Comparison of ENCODE assay signal across 8 cellular contexts in the genomic region with DNA sequence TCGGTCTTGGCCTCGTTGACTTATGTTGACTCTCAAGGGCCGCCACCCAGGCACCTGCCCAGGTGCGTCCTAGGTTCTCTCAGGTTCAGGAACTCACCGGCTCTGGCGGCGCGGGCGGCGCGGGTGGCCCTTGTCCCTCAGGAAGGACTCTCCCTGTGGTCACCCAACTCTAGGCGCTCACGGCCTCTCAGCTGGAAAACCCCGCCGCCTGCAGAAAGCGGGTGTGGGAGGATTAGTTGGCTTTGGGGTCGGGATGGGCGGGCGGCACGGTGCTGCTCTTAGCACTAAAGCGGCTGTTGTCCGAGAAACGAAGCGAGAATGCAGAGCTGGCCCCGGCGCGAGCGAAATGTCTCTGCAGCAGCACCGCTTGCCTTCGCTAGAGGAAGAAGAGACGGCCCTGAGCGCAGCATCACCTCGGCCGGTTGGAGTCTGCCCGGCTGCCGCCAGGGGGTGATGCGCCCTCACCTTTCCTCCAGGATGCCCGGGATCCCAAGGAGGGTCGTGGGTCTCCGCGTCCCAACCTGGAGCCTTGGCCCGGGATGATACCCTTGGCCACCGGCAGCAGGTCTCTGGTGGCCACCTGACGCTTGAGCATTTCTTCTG. TPM values are rescaled to one million over a fixed set of nuclear protein-coding genes. Genes with fewer than 3 reads are reported as not detected.
A peak's percentile ranks its signal among the peaks of the same experiment; 100 is the strongest.
DNase-seq lines count a peak whose midpoint lies in the region; ATAC-seq, FAIRE-seq and TF ChIP-seq lines count a peak whose summit lies in the region.

No MANE protein-coding gene starts in this region.

- no peak overlapping the region for H4K91ac ChIP-seq in H9 (ENCODE audit: insufficient read length, low read depth, low read length)

- no peak overlapping the region for H2BK5ac ChIP-seq in H9 (ENCODE audit: insufficient read length, low read length)

- H3K18ac ChIP-seq in H9 (ENCODE audit: insufficient read length, low read depth, low read length): no peak overlapping the region

- peak; percentile 97 for ATAC-seq in HepG2
- peak; percentile 78 for ATAC-seq in stimulated activated effector memory CD8-positive, alpha-beta T cell treated with anti-CD3 and anti-CD28 coated beads, Interleukin-12 subunit alpha, Interleukin-12 subunit beta, amount 100 ng/mL, for 72 hours

- no peak overlapping the region for H3K23ac ChIP-seq in H9 (ENCODE audit: insufficient read length, low read depth, low read length)

- no peak overlapping the region for H2BK15ac ChIP-seq in H9 (ENCODE audit: low read depth, low read length)

- H3K9ac ChIP-seq in H9 (ENCODE audit: extremely low read depth, insufficient read length, low read length): no peak overlapping the region
- H3K9ac ChIP-seq in HepG2 (ENCODE audit: insufficient read depth, low read depth, low read length): no peak overlapping the region

- POLR2A ChIA-PET in HepG2 (lab: Yijun Ruan, JAX): no interaction called here

- H3K27ac Mint-ChIP-seq in H9: no peak overlapping the region
- no peak overlapping the region for H3K27ac Mint-ChIP-seq in T-helper 2 cell treated with Interferon-gamma antibody and Interleukin-4, amounts not matched to agents 5 μg/mL and 100 μg/mL, for 36 hours
- no peak overlapping the region for H3K27ac Mint-ChIP-seq in dendritic cell treated with granulocyte-macrophage colony-stimulating factor and Interleukin-4, amounts not matched to agents 40 ng/mL and 50 ng/mL, for 4 days
- H3K27ac Mint-ChIP-seq in stimulated activated effector memory CD8-positive, alpha-beta T cell treated with anti-CD3 and anti-CD28 coated beads, Interleukin-12 subunit alpha, Interleukin-12 subunit beta, amount 100 ng/mL, for 72 hours: no peak overlapping the region

- H3K4me3 Mint-ChIP-seq in H9: peak overlapping the region; percentile 53 to 55; a peak in 4 of 5 replicates
- peak overlapping the region; percentile 54 for H3K4me3 Mint-ChIP-seq in T-helper 2 cell treated with Interferon-gamma antibody and Interleukin-4, amounts not matched to agents 5 μg/mL and 100 μg/mL, for 36 hours
- peak overlapping the region; percentile 51 for H3K4me3 Mint-ChIP-seq in dendritic cell treated with granulocyte-macrophage colony-stimulating factor and Interleukin-4, amounts not matched to agents 40 ng/mL and 50 ng/mL, for 4 days
- H3K4me3 Mint-ChIP-seq in stimulated activated effector memory CD8-positive, alpha-beta T cell treated with anti-CD3 and anti-CD28 coated beads, Interleukin-12 subunit alpha, Interleukin-12 subunit beta, amount 100 ng/mL, for 72 hours: peak overlapping the region; percentile 23

- TF ChIP-seq CTCF in AG09309 (IDR thresholded peaks at IDR 0.05; ENCODE audit: control insufficient read depth, insufficient read depth, low read depth, low read length, missing control alignments) (peak; percentile 84), H9 (conservative IDR thresholded peaks at IDR 0.05) (peak; percentile 97), HepG2 (CRISPR knock-in tag; IDR thresholded peaks at IDR 0.05) (peak; percentile 66)

- H4K8ac ChIP-seq in H9 (replicated peaks; ENCODE audit: insufficient read length, low read depth, low read length): no peak overlapping the region

- no peaks in the 10 kb centered on the region for H3K79me1 ChIP-seq in H9 (ENCODE audit: insufficient read depth, low read depth, low read length, poor library complexity, severe bottlenecking)

- no peak overlapping the region for H4K5ac ChIP-seq in H9 (ENCODE audit: insufficient read length, low read depth, low read length)

- H3K9me3 ChIP-seq in H9 (ENCODE audit: control insufficient read depth, low read depth, low read length): no peaks in the 10 kb centered on the region
- H3K9me3 ChIP-seq in HepG2 (ENCODE audit: low read length): no peaks in the 10 kb centered on the region

- intact Hi-C loops in dendritic cell treated with granulocyte-macrophage colony-stimulating factor and Interleukin-4, amounts not matched to agents 40 ng/mL and 50 ng/mL, for 4 days (cut with micrococcal nuclease): no loop called here
- intact Hi-C loops in HepG2 (cut with micrococcal nuclease; ENCODE audit: unreplicated experiment): no loop called here

- FAIRE-seq in HepG2 (lab: Jason Lieb, UNC) (no peak), H54 (lab: Jason Lieb, UNC) (no peak)

- H3K56ac ChIP-seq in H9 (ENCODE audit: insufficient read length, low read depth, low read length): no peak overlapping the region

- H3K27me3 ChIP-seq in H9 (ENCODE audit: insufficient read depth, low read length): peaks cover 4% of the 10 kb centered on the region; the same call in 1 of the 2 replicates
- H3K27me3 ChIP-seq in HepG2 (ENCODE audit: control insufficient read depth in 1 of 2, insufficient read depth in 2 of 2, low read length in 2 of 2): peaks cover 0 to 14% of the 10 kb centered on the region in 2 experiments; a peak in 3 of 5 replicates

- H2BK20ac ChIP-seq in H9 (ENCODE audit: low read depth, low read length, poor library complexity, severe bottlenecking): no peak overlapping the region

- no peaks in the 10 kb centered on the region for H3K79me2 ChIP-seq in H9 (ENCODE audit: insufficient read depth, low read length)
- no peaks in the 10 kb centered on the region for H3K79me2 ChIP-seq in HepG2 (ENCODE audit: insufficient read depth, low read length)

- H3T11ph ChIP-seq in H9 (ENCODE audit: low read length): no peak overlapping the region

- H4K20me1 ChIP-seq in H9 (ENCODE audit: control insufficient read depth, insufficient read depth, insufficient read length) (no peaks in the 10 kb centered on the region), HepG2 (ENCODE audit: insufficient read depth, low read length) (no peaks in the 10 kb centered on the region)

- no peaks in the 10 kb centered on the region for H3K9me3 Mint-ChIP-seq in H9
- H3K9me3 Mint-ChIP-seq in T-helper 2 cell treated with Interferon-gamma antibody and Interleukin-4, amounts not matched to agents 5 μg/mL and 100 μg/mL, for 36 hours: no peaks in the 10 kb centered on the region
- no peaks in the 10 kb centered on the region for H3K9me3 Mint-ChIP-seq in dendritic cell treated with granulocyte-macrophage colony-stimulating factor and Interleukin-4, amounts not matched to agents 40 ng/mL and 50 ng/mL, for 4 days
- no peaks in the 10 kb centered on the region for H3K9me3 Mint-ChIP-seq in stimulated activated effector memory CD8-positive, alpha-beta T cell treated with anti-CD3 and anti-CD28 coated beads, Interleukin-12 subunit alpha, Interleukin-12 subunit beta, amount 100 ng/mL, for 72 hours

- no peak overlapping the region for H2BK120ac ChIP-seq in H9 (ENCODE audit: low read depth, low read length, poor library complexity, severe bottlenecking)

- H3K4me1 Mint-ChIP-seq in H9: peaks cover 0 to 6% of the 10 kb centered on the region in 2 experiments; a peak in 2 of 4 replicates
- H3K4me1 Mint-ChIP-seq in T-helper 2 cell treated with Interferon-gamma antibody and Interleukin-4, amounts not matched to agents 5 μg/mL and 100 μg/mL, for 36 hours (ENCODE audit: low read depth): peaks cover 16% of the 10 kb centered on the region
- H3K4me1 Mint-ChIP-seq in dendritic cell treated with granulocyte-macrophage colony-stimulating factor and Interleukin-4, amounts not matched to agents 40 ng/mL and 50 ng/mL, for 4 days (ENCODE audit: low read depth): peaks cover 10% of the 10 kb centered on the region
- peaks cover 13% of the 10 kb centered on the region for H3K4me1 Mint-ChIP-seq in stimulated activated effector memory CD8-positive, alpha-beta T cell treated with anti-CD3 and anti-CD28 coated beads, Interleukin-12 subunit alpha, Interleukin-12 subunit beta, amount 100 ng/mL, for 72 hours

- H3K27ac ChIP-seq in H9 (ENCODE audit: insufficient read length, low read depth, low read length) (no peak overlapping the region), HepG2 (ENCODE audit: extremely low read length, insufficient read depth, low read length) (no peak overlapping the region)

- H2AFZ ChIP-seq in H9 (ENCODE audit: low read length) (no peak overlapping the region), HepG2 (ENCODE audit: low read length) (no peak overlapping the region)

- no peak overlapping the region for H3K4ac ChIP-seq in H9 (ENCODE audit: low read depth, low read length)

- TF ChIP-seq RAD21 in HepG2 (CRISPR knock-in tag; IDR thresholded peaks at IDR 0.05): peak; percentile 34; the same call in 1 of the 2 replicates

- H3K4me1 ChIP-seq in H9 (ENCODE audit: insufficient read depth, low read length) (no peaks in the 10 kb centered on the region), HepG2 (ENCODE audit: insufficient read depth, low read length) (no peaks in the 10 kb centered on the region)

- peak overlapping the region; percentile 44; the same call in 1 of the 2 replicates for H3K14ac ChIP-seq in H9 (ENCODE audit: insufficient read depth, low read length)

- no peak overlapping the region for H2BK12ac ChIP-seq in H9 (ENCODE audit: insufficient read length, low read depth, low read length)

- no CpG with 5 or more reads among the region's 44 CpGs for WGBS in H9 (ENCODE audit: extremely low coverage, insufficient read length, low lambda C conversion rate)
- WGBS in HepG2 (ENCODE audit: low lambda C conversion rate): 39% methylated on average over 6 of the region's 44 CpGs

- in situ Hi-C loops in HepG2 (cut with HindIII; ENCODE audit: extremely low pct_ligation_motif_present, low pct_unique_long_range_greater_than_20kb): loop anchor here (10.0 kb wide), 1 partner anchor 561 kb away; no protein-coding TSS in a partner anchor

- TF ChIP-seq EP300 in HepG2 (IDR thresholded peaks at IDR 0.05; ENCODE audit: low read depth in 2 of 2, low read length in 2 of 2) (no peak), HepG2 (CRISPR knock-in tag; IDR thresholded peaks at IDR 0.05; ENCODE audit: borderline replicate concordance) (no peak)

- H3K4me2 ChIP-seq in H9 (ENCODE audit: insufficient read depth, insufficient read length, low read length) (peak overlapping the region; percentile 24), HepG2 (ENCODE audit: low read depth, low read length) (no peak overlapping the region)

- H3K4me3 ChIP-seq in AG09309 (ENCODE audit: control insufficient read depth, low read depth, low read length): no peak overlapping the region
- no peak overlapping the region for H3K4me3 ChIP-seq in HepG2 (replicated peaks in 1 of 3; ENCODE audit: insufficient read depth in 1 of 3, low read depth in 2 of 3, low read length in 3 of 3)

- peaks cover 40% of the 10 kb centered on the region for H3K27me3 Mint-ChIP-seq in H9 (ENCODE audit: low read depth)
- peaks cover 35% of the 10 kb centered on the region for H3K27me3 Mint-ChIP-seq in T-helper 2 cell treated with Interferon-gamma antibody and Interleukin-4, amounts not matched to agents 5 μg/mL and 100 μg/mL, for 36 hours (ENCODE audit: low read depth)
- H3K27me3 Mint-ChIP-seq in dendritic cell treated with granulocyte-macrophage colony-stimulating factor and Interleukin-4, amounts not matched to agents 40 ng/mL and 50 ng/mL, for 4 days: peaks cover 23% of the 10 kb centered on the region

- no peaks in the 10 kb centered on the region for H3K36me3 Mint-ChIP-seq in H9 (ENCODE audit: insufficient read depth in 1 of 3, low read depth in 3 of 3)
- no peaks in the 10 kb centered on the region for H3K36me3 Mint-ChIP-seq in T-helper 2 cell treated with Interferon-gamma antibody and Interleukin-4, amounts not matched to agents 5 μg/mL and 100 μg/mL, for 36 hours (ENCODE audit: low read depth)
- H3K36me3 Mint-ChIP-seq in dendritic cell treated with granulocyte-macrophage colony-stimulating factor and Interleukin-4, amounts not matched to agents 40 ng/mL and 50 ng/mL, for 4 days (ENCODE audit: low read depth): no peaks in the 10 kb centered on the region
- no peaks in the 10 kb centered on the region for H3K36me3 Mint-ChIP-seq in stimulated activated effector memory CD8-positive, alpha-beta T cell treated with anti-CD3 and anti-CD28 coated beads, Interleukin-12 subunit alpha, Interleukin-12 subunit beta, amount 100 ng/mL, for 72 hours

- no peak overlapping the region for H2AK5ac ChIP-seq in H9 (ENCODE audit: insufficient read length, low read length)

- no peak for DNase-seq in AG09309 (ENCODE audit: low read depth)
- DNase-seq in H9: peak; percentile 91
- no peak for DNase-seq in T-helper 2 cell treated with Interferon-gamma antibody and Interleukin-4, amounts not matched to agents 5 μg/mL and 100 μg/mL, for 36 hours (ENCODE audit: low spot score)
- DNase-seq in HepG2 (ENCODE audit: low spot score): no peak
- DNase-seq in stimulated activated effector memory CD8-positive, alpha-beta T cell treated with anti-CD3 and anti-CD28 coated beads, Interleukin-12 subunit alpha, Interleukin-12 subunit beta, amount 100 ng/mL, for 72 hours (ENCODE audit: low spot score in 2 of 2): peak in 1 of 2 donors; percentile 11
- DNase-seq in NCI-H1694 (lab: John Stamatoyannopoulos, UW): no peak
- DNase-seq in H54 (ENCODE audit: insufficient read length, low spot score): no peak

- no TSS peak for BruUV-seq in HepG2 (replicated peaks; lab: Mats Ljungman, UMichigan)

- H3K23me2 ChIP-seq in H9 (ENCODE audit: insufficient read length, low read depth, low read length, poor library complexity, severe bottlenecking): no peaks in the 10 kb centered on the region

- TF ChIP-seq POLR2A in HepG2 (IDR thresholded peaks at IDR 0.05; ENCODE audit: insufficient read depth in 1 of 2, low read depth in 2 of 2, low read length in 2 of 2) (no peak), H54 (IDR thresholded peaks at IDR 0.05; ENCODE audit: low read depth, low read length) (no peak)

- CTCF ChIA-PET in HepG2 (lab: Yijun Ruan, JAX; ENCODE audit: low intra/inter-chr PET ratio, low total read pairs): no interaction called here

- H3K36me3 ChIP-seq in HepG2 (replicated peaks in 1 of 2; ENCODE audit: control insufficient read depth in 1 of 2, insufficient read depth in 2 of 2, low read length in 2 of 2): no peaks in the 10 kb centered on the region

RNA-seq across cellular contexts. Expression of gene TADA1, which starts 8.1 kb away (rescaled TPM):
- 19.5 and 20.7 TPM in 2 replicates for total RNA-seq in H9 (2021)
- total RNA-seq in HepG2 (2016; rRNA removed; fragmentation: Illumina TruSeq; extraction: Trizol): 28.3 and 38.1 TPM in 2 replicates
- total RNA-seq in HepG2 (2016; cell fraction: cytosol; rRNA removed; fragmentation: Illumina TruSeq; extraction: Trizol; ENCODE audit: low read depth): 9.2 and 10.8 TPM in 2 replicates
- total RNA-seq in HepG2 (2016; cell fraction: insoluble cytoplasmic fraction; rRNA removed; fragmentation: Illumina TruSeq; extraction: Trizol): 27.2 and 37.8 TPM in 2 replicates
- total RNA-seq in HepG2 (2016; cell fraction: membrane; rRNA removed; fragmentation: Illumina TruSeq; extraction: Trizol): 19.5 and 22.1 TPM in 2 replicates
- 25.7 and 26.6 TPM in 2 replicates for total RNA-seq in HepG2 (2016; cell fraction: nucleus; rRNA removed; fragmentation: Illumina TruSeq; extraction: Trizol)
- polyA plus RNA-seq in HepG2 (2011; rRNA removed): 21.3 and 29.1 TPM in 2 replicates
- polyA plus RNA-seq in HepG2 (2011; cell fraction: cytosol; rRNA removed): 15.5 and 21.7 TPM in 2 replicates
- 27.8 and 28.0 TPM in 2 replicates for polyA plus RNA-seq in HepG2 (2011; cell fraction: nucleus; rRNA removed)
- 13.9 and 20.0 TPM in 2 replicates for polyA plus RNA-seq in HepG2 (2012)
- 2.2 TPM in 2 replicates for polyA plus RNA-seq in HepG2 (2016; cell fraction: cytosol; fragmentation: Illumina TruSeq; extraction: Trizol; ENCODE audit: low read depth)
- 39.2 and 41.6 TPM in 2 replicates for polyA plus RNA-seq in HepG2 (2016; cell fraction: insoluble cytoplasmic fraction; fragmentation: Illumina TruSeq; extraction: Trizol; ENCODE audit: low read depth)
- 6.4 and 6.7 TPM in 2 replicates for polyA plus RNA-seq in HepG2 (2016; cell fraction: membrane; fragmentation: Illumina TruSeq; extraction: Trizol; ENCODE audit: low read depth)
- polyA plus RNA-seq in HepG2 (2016; cell fraction: nucleus; fragmentation: Illumina TruSeq; extraction: Trizol; ENCODE audit: insufficient read depth, low read depth): 40.2 and 43.1 TPM in 2 replicates
- polyA minus RNA-seq in HepG2 (2011; rRNA and poly(A)+ RNA removed; ENCODE audit: low replicate concordance): 14.9 and 18.3 TPM in 2 replicates
- 12.7 and 15.2 TPM in 2 replicates for polyA minus RNA-seq in HepG2 (2011; cell fraction: cytosol; rRNA and poly(A)+ RNA removed)
- 22.0 and 27.1 TPM in 2 replicates for polyA minus RNA-seq in HepG2 (2011; cell fraction: nucleus; rRNA and poly(A)+ RNA removed)

RNA-seq across cellular contexts. Expression of gene POGK, which starts 44.9 kb away (rescaled TPM):
- 47.7 and 48.3 TPM in 2 replicates for total RNA-seq in H9 (2021)
- 16.2 and 17.6 TPM in 2 replicates for total RNA-seq in HepG2 (2016; rRNA removed; fragmentation: Illumina TruSeq; extraction: Trizol)
- 2.0 and 2.1 TPM in 2 replicates for total RNA-seq in HepG2 (2016; cell fraction: cytosol; rRNA removed; fragmentation: Illumina TruSeq; extraction: Trizol; ENCODE audit: low read depth)
- total RNA-seq in HepG2 (2016; cell fraction: insoluble cytoplasmic fraction; rRNA removed; fragmentation: Illumina TruSeq; extraction: Trizol): 16.4 and 17.5 TPM in 2 replicates
- total RNA-seq in HepG2 (2016; cell fraction: membrane; rRNA removed; fragmentation: Illumina TruSeq; extraction: Trizol): 8.6 and 8.8 TPM in 2 replicates
- 15.0 and 17.0 TPM in 2 replicates for total RNA-seq in HepG2 (2016; cell fraction: nucleus; rRNA removed; fragmentation: Illumina TruSeq; extraction: Trizol)
- 4.8 and 5.3 TPM in 2 replicates for polyA plus RNA-seq in HepG2 (2011; rRNA removed)
- polyA plus RNA-seq in HepG2 (2011; cell fraction: cytosol; rRNA removed): 4.7 and 6.4 TPM in 2 replicates
- polyA plus RNA-seq in HepG2 (2011; cell fraction: nucleus; rRNA removed): 12.4 and 14.7 TPM in 2 replicates
- 8.0 and 9.8 TPM in 2 replicates for polyA plus RNA-seq in HepG2 (2012)
- 0.83 and 0.92 TPM in 2 replicates for polyA plus RNA-seq in HepG2 (2016; cell fraction: cytosol; fragmentation: Illumina TruSeq; extraction: Trizol; ENCODE audit: low read depth)
- 14.9 and 16.0 TPM in 2 replicates for polyA plus RNA-seq in HepG2 (2016; cell fraction: insoluble cytoplasmic fraction; fragmentation: Illumina TruSeq; extraction: Trizol; ENCODE audit: low read depth)
- 5.1 and 5.4 TPM in 2 replicates for polyA plus RNA-seq in HepG2 (2016; cell fraction: membrane; fragmentation: Illumina TruSeq; extraction: Trizol; ENCODE audit: low read depth)
- polyA plus RNA-seq in HepG2 (2016; cell fraction: nucleus; fragmentation: Illumina TruSeq; extraction: Trizol; ENCODE audit: insufficient read depth, low read depth): 20.8 and 21.1 TPM in 2 replicates
- 9.1 and 37.8 TPM in 2 replicates for polyA minus RNA-seq in HepG2 (2011; rRNA and poly(A)+ RNA removed; ENCODE audit: low replicate concordance)
- 6.7 and 8.7 TPM in 2 replicates for polyA minus RNA-seq in HepG2 (2011; cell fraction: cytosol; rRNA and poly(A)+ RNA removed)
- polyA minus RNA-seq in HepG2 (2011; cell fraction: nucleus; rRNA and poly(A)+ RNA removed): 28.5 and 30.6 TPM in 2 replicates
